In genomic region chrX:54529166-54529558, GRCh38 we compare ENCODE assay signal across 8 cellular contexts. TPM values are rescaled to one million over a fixed set of nuclear protein-coding genes. Genes with fewer than 3 reads are reported as not detected.
A peak's percentile ranks its signal among the peaks of the same experiment; 100 is the strongest.
DNase-seq lines count a peak whose midpoint lies in the region; TF ChIP-seq lines count a peak whose summit lies in the region.

No MANE protein-coding gene starts in this region.

- H3K27me3 Mint-ChIP-seq in Caco-2 (ENCODE audit: insufficient read depth, unreplicated experiment): no peaks in the 10 kb centered on the region
- H3K27me3 Mint-ChIP-seq in chondrocyte (ENCODE audit: low read depth): no peaks in the 10 kb centered on the region

- 38 to 52% methylated on average over 4 of the region's 4 CpGs for WGBS in lower leg skin, 2 donors

- peak overlapping the region; percentile 60 for H2AFZ ChIP-seq in neural cell (ENCODE audit: low read depth, low read length)

- no peaks in the 10 kb centered on the region for H3K4me1 ChIP-seq in Caco-2

- CTCF ChIA-PET in Caco-2 (lab: Charles Lee): no interaction called here

- TF ChIP-seq CTCF in Caco-2 (IDR thresholded peaks at IDR 0.05; ENCODE audit: insufficient read depth in 1 of 2, low read depth in 1 of 2, low read length in 1 of 2, severe bottlenecking in 1 of 2, unreplicated experiment in 1 of 2) (no peak), chondrocyte (IDR thresholded peaks at IDR 0.05) (no peak), neural cell (IDR thresholded peaks at IDR 0.05; ENCODE audit: poor library complexity, severe bottlenecking) (no peak), lower leg skin (IDR thresholded peaks at IDR 0.05) (no peak)

- H3K27ac ChIP-seq in neural cell (ENCODE audit: low read length): peak overlapping the region; percentile 91

- no peaks in the 10 kb centered on the region for H4K20me1 ChIP-seq in neural cell (ENCODE audit: insufficient read depth)

- BruUV-seq in Caco-2 (replicated peaks; lab: Mats Ljungman, UMichigan): no TSS peak

- H3K4me1 Mint-ChIP-seq in Caco-2 (ENCODE audit: low read depth, unreplicated experiment): peaks cover 7% of the 10 kb centered on the region
- peaks cover 26% of the 10 kb centered on the region for H3K4me1 Mint-ChIP-seq in chondrocyte (ENCODE audit: low read depth)

- TF ChIP-seq EP300 in neural cell (conservative IDR thresholded peaks at IDR 0.05; ENCODE audit: poor library complexity, severe bottlenecking): no peak

- POLR2A ChIA-PET in Caco-2 (lab: Charles Lee): interaction anchor here (0.5 to 1.5 kb wide), 4 partner anchors 16 to 471 kb away, joined by 3 to 10 read pairs (median 4); partner anchors contain the start of genes APEX2 and TSR2

- no peaks in the 10 kb centered on the region for H3K9me3 ChIP-seq in Caco-2
- H3K9me3 ChIP-seq in neural cell (ENCODE audit: low read length): no peaks in the 10 kb centered on the region

- H3K9me2 ChIP-seq in neural cell (ENCODE audit: insufficient read depth, low read length): no peaks in the 10 kb centered on the region

- H3K36me3 ChIP-seq in Caco-2 (ENCODE audit: control insufficient read depth, insufficient read depth, low read length) (no peaks in the 10 kb centered on the region; the same call in 1 of the 2 replicates), neural cell (ENCODE audit: insufficient read depth, low read length) (no peaks in the 10 kb centered on the region)

- H3K4me3 Mint-ChIP-seq in Caco-2 (ENCODE audit: unreplicated experiment) (peak overlapping the region; percentile 83), chondrocyte (ENCODE audit: unreplicated experiment) (peak overlapping the region; percentile 91)

- H3K79me2 ChIP-seq in neural cell (replicated peaks; ENCODE audit: insufficient read depth, low read length): no peaks in the 10 kb centered on the region

- DNase-seq in Caco-2 (peak in 1 of 2 experiments; percentile 2), NCI-H1694 treated with DMSO at 0.1 percent for 48 hours (lab: John Stamatoyannopoulos, UW) (peak; percentile 57), chondrocyte (ENCODE audit: low spot score) (no peak), lower leg skin (ENCODE audit: low spot score in 2 of 2) (no peak), iPS-NIHi7 (ENCODE audit: extremely low spot score) (no peak), AG08395 (ENCODE audit: low spot score) (no peak), iPS-NIHi11 (ENCODE audit: low spot score) (no peak)

- H3F3A ChIP-seq in neural cell (ENCODE audit: insufficient read depth, low read length, poor library complexity, severe bottlenecking): no peaks in the 10 kb centered on the region

- no peak for TF ChIP-seq RAD21 in neural cell (conservative IDR thresholded peaks at IDR 0.05)

- H3K9me3 Mint-ChIP-seq in Caco-2 (ENCODE audit: unreplicated experiment) (no peaks in the 10 kb centered on the region), chondrocyte (ENCODE audit: low read depth) (peaks cover 12% of the 10 kb centered on the region)

- intact Hi-C loops in Caco-2 (cut with micrococcal nuclease; ENCODE audit: unreplicated experiment): no loop called here
- intact Hi-C loops in lower leg skin (cut with DNase I; ENCODE audit: low total_unique reads): loop anchor here (10.0 kb wide), 1 partner anchor 64 kb away; no protein-coding TSS in a partner anchor

- H3K9ac ChIP-seq in neural cell (ENCODE audit: low read length): peak overlapping the region; percentile 79

- H3K4me3 ChIP-seq in Caco-2 (ENCODE audit: low read depth, low read length) (peak overlapping the region; percentile 56), neural cell (ENCODE audit: low read length) (peak overlapping the region; percentile 79), lower leg skin (ENCODE audit: low read depth, poor library complexity, severe bottlenecking) (no peak overlapping the region)

- H3K27me3 ChIP-seq in Caco-2 (replicated peaks; ENCODE audit: control insufficient read depth, insufficient read depth, low read length) (no peaks in the 10 kb centered on the region), neural cell (ENCODE audit: insufficient read depth, low read depth, low read length) (no peaks in the 10 kb centered on the region)

- H3K27ac Mint-ChIP-seq in Caco-2 (ENCODE audit: unreplicated experiment) (peak overlapping the region; percentile 95), chondrocyte (ENCODE audit: unreplicated experiment) (peak overlapping the region; percentile 99)

- H3K36me3 Mint-ChIP-seq in Caco-2 (ENCODE audit: insufficient read depth, unreplicated experiment) (peaks cover 19% of the 10 kb centered on the region), chondrocyte (ENCODE audit: low read depth) (no peaks in the 10 kb centered on the region)

- TF ChIP-seq POLR2A in lower leg skin (IDR thresholded peaks at IDR 0.05): no peak

- H3K4me2 ChIP-seq in neural cell (ENCODE audit: low read length): no peak overlapping the region

TF ChIP-seq in neural cell, 6 proteins besides CTCF, POLR2A, EP300 and RAD21:
- TF ChIP-seq POLR2AphosphoS5 (IDR thresholded peaks at IDR 0.05) (no peak), EZH2 (IDR thresholded peaks at IDR 0.05; ENCODE audit: borderline replicate concordance, insufficient read depth, low read length, poor library complexity, severe bottlenecking) (no peak), MXI1 (conservative IDR thresholded peaks at IDR 0.05; ENCODE audit: poor library complexity, severe bottlenecking) (no peak), REST (IDR thresholded peaks at IDR 0.05; ENCODE audit: borderline replicate concordance) (no peak), TAF1 (IDR thresholded peaks at IDR 0.05; ENCODE audit: low read depth) (no peak), SMC3 (conservative IDR thresholded peaks at IDR 0.05; ENCODE audit: poor library complexity) (no peak)

RNA-seq across cellular contexts. Expression of gene GNL3L, which starts 0.9 kb away (rescaled TPM):
- total RNA-seq in Caco-2 (2022): 61.0 and 64.3 TPM in 2 replicates
- 42.0 to 58.1 TPM (median 45.2 TPM) in 3 replicates for total RNA-seq in chondrocyte
- polyA plus RNA-seq in neural cell: 6.6 and 7.1 TPM in 2 replicates
- 21.4 and 21.5 TPM in 2 replicates for polyA minus RNA-seq in neural cell
- 10 to 100 TPM; 22.6 to 32.1 (median 28.0) TPM for total RNA-seq in lower leg skin

RNA-seq across cellular contexts. Expression of gene FGD1, which starts 33.1 kb away (rescaled TPM):
- 4.1 and 4.2 TPM in 2 replicates for total RNA-seq in Caco-2 (2022)
- total RNA-seq in chondrocyte: 21.0 to 26.4 TPM (median 21.4 TPM) in 3 replicates
- 9.8 and 13.6 TPM in 2 replicates for polyA plus RNA-seq in neural cell
- 14.6 and 15.7 TPM in 2 replicates for polyA minus RNA-seq in neural cell
- total RNA-seq in lower leg skin: 1 to 10 TPM; 5.3 to 7.1 (median 6.7) TPM
